ENCODE assay signal across 1 cellular context in the genomic region with DNA sequence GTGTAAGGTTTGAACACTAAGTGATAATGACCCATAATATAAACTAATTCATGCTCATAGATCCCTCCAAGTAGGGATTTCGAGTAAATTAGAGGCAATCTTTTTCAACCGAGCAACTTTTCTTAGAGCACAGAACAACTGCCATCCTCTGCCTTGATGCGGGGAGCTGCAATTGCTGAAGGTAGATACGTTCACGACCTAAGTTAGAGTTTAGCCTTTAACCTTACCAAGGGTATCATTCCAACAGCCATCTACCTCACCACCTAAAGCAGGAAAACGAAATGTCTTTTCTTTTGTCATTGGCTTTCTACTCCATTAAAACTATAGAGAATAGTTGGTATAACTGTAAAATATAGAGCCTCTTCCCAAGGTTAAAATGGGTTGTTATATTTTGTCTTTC.
TF ChIP-seq lines count a peak whose summit lies in the region.

No MANE protein-coding gene starts in this region.

TF ChIP-seq in WTC11, 78 proteins besides CTCF, POLR2A, EP300 and RAD21 (continued from another document):
- TF ChIP-seq, protein P1, sequence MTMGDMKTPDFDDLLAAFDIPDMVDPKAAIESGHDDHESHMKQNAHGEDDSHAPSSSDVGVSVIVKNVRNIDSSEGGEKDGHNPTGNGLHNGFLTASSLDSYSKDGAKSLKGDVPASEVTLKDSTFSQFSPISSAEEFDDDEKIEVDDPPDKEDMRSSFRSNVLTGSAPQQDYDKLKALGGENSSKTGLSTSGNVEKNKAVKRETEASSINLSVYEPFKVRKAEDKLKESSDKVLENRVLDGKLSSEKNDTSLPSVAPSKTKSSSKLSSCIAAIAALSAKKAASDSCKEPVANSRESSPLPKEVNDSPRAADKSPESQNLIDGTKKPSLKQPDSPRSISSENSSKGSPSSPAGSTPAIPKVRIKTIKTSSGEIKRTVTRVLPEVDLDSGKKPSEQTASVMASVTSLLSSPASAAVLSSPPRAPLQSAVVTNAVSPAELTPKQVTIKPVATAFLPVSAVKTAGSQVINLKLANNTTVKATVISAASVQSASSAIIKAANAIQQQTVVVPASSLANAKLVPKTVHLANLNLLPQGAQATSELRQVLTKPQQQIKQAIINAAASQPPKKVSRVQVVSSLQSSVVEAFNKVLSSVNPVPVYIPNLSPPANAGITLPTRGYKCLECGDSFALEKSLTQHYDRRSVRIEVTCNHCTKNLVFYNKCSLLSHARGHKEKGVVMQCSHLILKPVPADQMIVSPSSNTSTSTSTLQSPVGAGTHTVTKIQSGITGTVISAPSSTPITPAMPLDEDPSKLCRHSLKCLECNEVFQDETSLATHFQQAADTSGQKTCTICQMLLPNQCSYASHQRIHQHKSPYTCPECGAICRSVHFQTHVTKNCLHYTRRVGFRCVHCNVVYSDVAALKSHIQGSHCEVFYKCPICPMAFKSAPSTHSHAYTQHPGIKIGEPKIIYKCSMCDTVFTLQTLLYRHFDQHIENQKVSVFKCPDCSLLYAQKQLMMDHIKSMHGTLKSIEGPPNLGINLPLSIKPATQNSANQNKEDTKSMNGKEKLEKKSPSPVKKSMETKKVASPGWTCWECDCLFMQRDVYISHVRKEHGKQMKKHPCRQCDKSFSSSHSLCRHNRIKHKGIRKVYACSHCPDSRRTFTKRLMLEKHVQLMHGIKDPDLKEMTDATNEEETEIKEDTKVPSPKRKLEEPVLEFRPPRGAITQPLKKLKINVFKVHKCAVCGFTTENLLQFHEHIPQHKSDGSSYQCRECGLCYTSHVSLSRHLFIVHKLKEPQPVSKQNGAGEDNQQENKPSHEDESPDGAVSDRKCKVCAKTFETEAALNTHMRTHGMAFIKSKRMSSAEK (CRISPR knock-in tag; IDR thresholded peaks at IDR 0.05; ENCODE audit: borderline replicate concordance): no peak
- TF ChIP-seq TCF7 (CRISPR knock-in tag; IDR thresholded peaks at IDR 0.05; ENCODE audit: low read depth) (no peak), NFE2L1 (CRISPR knock-in tag; IDR thresholded peaks at IDR 0.05) (no peak), PRRX2 (CRISPR knock-in tag; IDR thresholded peaks at IDR 0.05) (no peak), GRHL2 (CRISPR knock-in tag; IDR thresholded peaks at IDR 0.05; ENCODE audit: insufficient replicate concordance, severe bottlenecking) (no peak), ZNF416 (CRISPR knock-in tag; IDR thresholded peaks at IDR 0.05) (no peak), FOXJ3 (CRISPR knock-in tag; IDR thresholded peaks at IDR 0.05; ENCODE audit: borderline replicate concordance) (no peak), NR1H2 (CRISPR knock-in tag; IDR thresholded peaks at IDR 0.05) (no peak)
- TF ChIP-seq, protein P2, sequence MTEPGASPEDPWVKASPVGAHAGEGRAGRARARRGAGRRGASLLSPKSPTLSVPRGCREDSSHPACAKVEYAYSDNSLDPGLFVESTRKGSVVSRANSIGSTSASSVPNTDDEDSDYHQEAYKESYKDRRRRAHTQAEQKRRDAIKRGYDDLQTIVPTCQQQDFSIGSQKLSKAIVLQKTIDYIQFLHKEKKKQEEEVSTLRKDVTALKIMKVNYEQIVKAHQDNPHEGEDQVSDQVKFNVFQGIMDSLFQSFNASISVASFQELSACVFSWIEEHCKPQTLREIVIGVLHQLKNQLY (CRISPR knock-in tag; IDR thresholded peaks at IDR 0.05): no peak
- TF ChIP-seq, protein P3, sequence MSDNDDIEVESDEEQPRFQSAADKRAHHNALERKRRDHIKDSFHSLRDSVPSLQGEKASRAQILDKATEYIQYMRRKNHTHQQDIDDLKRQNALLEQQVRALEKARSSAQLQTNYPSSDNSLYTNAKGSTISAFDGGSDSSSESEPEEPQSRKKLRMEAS (CRISPR knock-in tag; IDR thresholded peaks at IDR 0.05): no peak
- TF ChIP-seq, protein P4, sequence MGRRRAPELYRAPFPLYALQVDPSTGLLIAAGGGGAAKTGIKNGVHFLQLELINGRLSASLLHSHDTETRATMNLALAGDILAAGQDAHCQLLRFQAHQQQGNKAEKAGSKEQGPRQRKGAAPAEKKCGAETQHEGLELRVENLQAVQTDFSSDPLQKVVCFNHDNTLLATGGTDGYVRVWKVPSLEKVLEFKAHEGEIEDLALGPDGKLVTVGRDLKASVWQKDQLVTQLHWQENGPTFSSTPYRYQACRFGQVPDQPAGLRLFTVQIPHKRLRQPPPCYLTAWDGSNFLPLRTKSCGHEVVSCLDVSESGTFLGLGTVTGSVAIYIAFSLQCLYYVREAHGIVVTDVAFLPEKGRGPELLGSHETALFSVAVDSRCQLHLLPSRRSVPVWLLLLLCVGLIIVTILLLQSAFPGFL (CRISPR knock-in tag; IDR thresholded peaks at IDR 0.05; ENCODE audit: borderline replicate concordance): no peak
- TF ChIP-seq, protein P5, sequence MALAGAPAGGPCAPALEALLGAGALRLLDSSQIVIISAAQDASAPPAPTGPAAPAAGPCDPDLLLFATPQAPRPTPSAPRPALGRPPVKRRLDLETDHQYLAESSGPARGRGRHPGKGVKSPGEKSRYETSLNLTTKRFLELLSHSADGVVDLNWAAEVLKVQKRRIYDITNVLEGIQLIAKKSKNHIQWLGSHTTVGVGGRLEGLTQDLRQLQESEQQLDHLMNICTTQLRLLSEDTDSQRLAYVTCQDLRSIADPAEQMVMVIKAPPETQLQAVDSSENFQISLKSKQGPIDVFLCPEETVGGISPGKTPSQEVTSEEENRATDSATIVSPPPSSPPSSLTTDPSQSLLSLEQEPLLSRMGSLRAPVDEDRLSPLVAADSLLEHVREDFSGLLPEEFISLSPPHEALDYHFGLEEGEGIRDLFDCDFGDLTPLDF (CRISPR knock-in tag; IDR thresholded peaks at IDR 0.05): no peak
- TF ChIP-seq, protein P6, sequence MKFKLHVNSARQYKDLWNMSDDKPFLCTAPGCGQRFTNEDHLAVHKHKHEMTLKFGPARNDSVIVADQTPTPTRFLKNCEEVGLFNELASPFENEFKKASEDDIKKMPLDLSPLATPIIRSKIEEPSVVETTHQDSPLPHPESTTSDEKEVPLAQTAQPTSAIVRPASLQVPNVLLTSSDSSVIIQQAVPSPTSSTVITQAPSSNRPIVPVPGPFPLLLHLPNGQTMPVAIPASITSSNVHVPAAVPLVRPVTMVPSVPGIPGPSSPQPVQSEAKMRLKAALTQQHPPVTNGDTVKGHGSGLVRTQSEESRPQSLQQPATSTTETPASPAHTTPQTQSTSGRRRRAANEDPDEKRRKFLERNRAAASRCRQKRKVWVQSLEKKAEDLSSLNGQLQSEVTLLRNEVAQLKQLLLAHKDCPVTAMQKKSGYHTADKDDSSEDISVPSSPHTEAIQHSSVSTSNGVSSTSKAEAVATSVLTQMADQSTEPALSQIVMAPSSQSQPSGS (CRISPR knock-in tag; IDR thresholded peaks at IDR 0.05; ENCODE audit: borderline replicate concordance, low read depth): no peak
